1 cellular context compared by ENCODE assay signal in genomic region chr3:9769426-9770275, GRCh38.
A peak's percentile ranks its signal among the peaks of the same experiment; 100 is the strongest.
TF ChIP-seq lines count a peak whose summit lies in the region.

CAMK1 (minus strand) TSS chr3:9769947; CDS start chr3:9767749, 2,198 bp downstream.

TF ChIP-seq in K562, 482 proteins besides CTCF, POLR2A, EP300 and RAD21 (continued from another document):
- no peak for TF ChIP-seq GTF3C2 (IDR thresholded peaks at IDR 0.05; ENCODE audit: borderline replicate concordance, extremely low read depth, insufficient read length)
- TF ChIP-seq NELFE (IDR thresholded peaks at IDR 0.05; ENCODE audit: insufficient read depth, insufficient read length): no peak
- TF ChIP-seq SREBF2 (CRISPR knock-in tag; IDR thresholded peaks at IDR 0.05): no peak
- TF ChIP-seq CBX1 (IDR thresholded peaks at IDR 0.05; ENCODE audit: low read depth): 0 out of 2 replicates have a peak, but pooled peaks have one; percentile 56
- no peak for TF ChIP-seq ZHX1 (conservative IDR thresholded peaks at IDR 0.05; ENCODE audit: low read length)
- TF ChIP-seq THRB (CRISPR knock-in tag; conservative IDR thresholded peaks at IDR 0.05): no peak
- no peak for TF ChIP-seq EGR1 (conservative IDR thresholded peaks at IDR 0.05)
- no peak for TF ChIP-seq POLR2B (IDR thresholded peaks at IDR 0.05; ENCODE audit: low read depth, partially characterized antibody)
- peak; percentile 55; the same call in 1 of the 2 replicates for TF ChIP-seq PHF8 (IDR thresholded peaks at IDR 0.05; ENCODE audit: borderline replicate concordance, low read length)
- TF ChIP-seq ZNF395 (CRISPR knock-in tag; IDR thresholded peaks at IDR 0.05): no peak
- TF ChIP-seq ZNF518B (CRISPR knock-in tag; IDR thresholded peaks at IDR 0.05): no peak
- 0 out of 2 replicates have a peak, but pooled peaks have one; percentile 36 for TF ChIP-seq RBM14 (IDR thresholded peaks at IDR 0.05; ENCODE audit: borderline replicate concordance, insufficient read depth, low read depth, low read length)
- peak; percentile 23 for TF ChIP-seq TBP (optimal IDR thresholded peaks at IDR 0.05; ENCODE audit: low read depth, low read length)
- TF ChIP-seq LARP7 (IDR thresholded peaks at IDR 0.05): no peak
